Comparison of ENCODE assay signal across 13 cellular contexts in genomic region chr5:61467766-61468482, GRCh38.
DNase-seq lines count a peak whose midpoint lies in the region; FAIRE-seq and TF ChIP-seq lines count a peak whose summit lies in the region.
"Had no signal": no experiment of that assay in that cellular context is flagged by ENCODE, and none has a peak within 500 bp of the region (broad histone marks: within the 10 kb centered on the region; RNA-seq: fewer than 3 reads in every experiment).

No MANE protein-coding gene starts in this region.

- H3K27me3 Mint-ChIP-seq in HFFc6 (ENCODE audit: insufficient read depth), result no peaks in the 10 kb centered on the region
- H3K27me3 Mint-ChIP-seq in astrocyte (ENCODE audit: low read depth, unreplicated experiment), result no peaks in the 10 kb centered on the region

- H3K27me3 ChIP-seq in A673 (replicated peaks; ENCODE audit: insufficient read depth, low read depth, low read length, poor library complexity) (no peaks in the 10 kb centered on the region), astrocyte (ENCODE audit: insufficient read depth, low read length) (no peaks in the 10 kb centered on the region)
- H3K27me3 ChIP-seq: adrenal gland had no signal

- FAIRE-seq in astrocyte (lab: Jason Lieb, UNC) (peak; percentile 90), frontal cortex (lab: Jason Lieb, UNC) (no peak)
- FAIRE-seq: endometrium had no signal

- H3K27ac Mint-ChIP-seq in HFFc6 (peak overlapping the region; percentile 36; the same call in 1 of the 2 replicates), astrocyte (ENCODE audit: unreplicated experiment) (peak overlapping the region; percentile 85)

- BruUV-seq in A673 (replicated peaks; lab: Mats Ljungman, UMichigan), result no TSS peak
- no TSS peak for BruUV-seq in OCI-LY7 (replicated peaks; lab: Mats Ljungman, UMichigan)

- TF ChIP-seq CTCF in A673 (conservative IDR thresholded peaks at IDR 0.05; ENCODE audit: low read depth, low read length) (no peak), HFFc6 (IDR thresholded peaks at IDR 0.05) (no peak), astrocyte (IDR thresholded peaks at IDR 0.05; ENCODE audit: insufficient read depth, low read depth, low read length) (no peak), OCI-LY7 (conservative IDR thresholded peaks at IDR 0.05; ENCODE audit: low read length) (no peak)

- H3K27ac ChIP-seq in A673 (ENCODE audit: low read depth, low read length, poor library complexity, severe bottlenecking), result peak overlapping the region; percentile 37
- peak overlapping the region; percentile 74 for H3K27ac ChIP-seq in astrocyte (ENCODE audit: low read depth, low read length)
- no peak overlapping the region for H3K27ac ChIP-seq in OCI-LY7 (ENCODE audit: low read depth, low read length, poor library complexity, severe bottlenecking)
- H3K27ac ChIP-seq: adrenal gland had no signal

- no peaks in the 10 kb centered on the region for H3K9me3 Mint-ChIP-seq in HFFc6
- no peaks in the 10 kb centered on the region for H3K9me3 Mint-ChIP-seq in astrocyte (ENCODE audit: unreplicated experiment)

- H3K9ac ChIP-seq in astrocyte (ENCODE audit: low read length), result peak overlapping the region; percentile 31

- H3K4me1 ChIP-seq in A673 (ENCODE audit: insufficient read depth, low read length, poor library complexity, severe bottlenecking), result peaks cover 63% of the 10 kb centered on the region
- peaks cover 16% of the 10 kb centered on the region for H3K4me1 ChIP-seq in astrocyte (ENCODE audit: insufficient read depth, low read length)
- no peaks in the 10 kb centered on the region for H3K4me1 ChIP-seq in OCI-LY7 (ENCODE audit: insufficient read depth, low read length, poor library complexity, severe bottlenecking)

- peaks cover 85% of the 10 kb centered on the region for H4K20me1 ChIP-seq in astrocyte (ENCODE audit: insufficient read depth, low read length)
- H4K20me1 ChIP-seq in OCI-LY7 (ENCODE audit: insufficient read depth, low read length), result no peaks in the 10 kb centered on the region

- H3K4me2 ChIP-seq in astrocyte (ENCODE audit: low read length) (peak overlapping the region; percentile 66), OCI-LY7 (ENCODE audit: low read length) (no peak overlapping the region)

- peak overlapping the region; percentile 59 for H3K4me3 Mint-ChIP-seq in HFFc6
- peak overlapping the region; percentile 79 for H3K4me3 Mint-ChIP-seq in astrocyte (ENCODE audit: unreplicated experiment)

- H3K9me2 ChIP-seq in OCI-LY7 (ENCODE audit: insufficient read depth, low read length), result no peaks in the 10 kb centered on the region

- H3K9me3 ChIP-seq in A673 (ENCODE audit: low read depth, low read length, poor library complexity, severe bottlenecking) (no peaks in the 10 kb centered on the region), astrocyte (ENCODE audit: insufficient read depth, low read depth, low read length) (no peaks in the 10 kb centered on the region), OCI-LY7 (ENCODE audit: low read length) (no peaks in the 10 kb centered on the region)
- H3K9me3 ChIP-seq: adrenal gland had no signal

- no peak overlapping the region for H2AFZ ChIP-seq in astrocyte (ENCODE audit: low read depth, low read length)
- H2AFZ ChIP-seq in OCI-LY7 (ENCODE audit: low read length), result no peak overlapping the region

- POLR2A ChIA-PET in A673 (lab: Charles Lee; ENCODE audit: low non-redundant PET), result interaction anchor here (0.6 to 0.7 kb wide), 2 partner anchors 144 to 158 kb away, joined by 3 read pairs; no protein-coding TSS in a partner anchor
- POLR2A ChIA-PET in OCI-LY7 (lab: Charles Lee), result interaction anchor here (0.6 to 1.4 kb wide), 2 partner anchors 13 to 29 kb away, joined by 4 to 5 read pairs; no protein-coding TSS in a partner anchor

- peak; percentile 63 for DNase-seq in A673 (ENCODE audit: low spot score)
- peak; percentile 6 for DNase-seq in HFFc6
- peak; percentile 85 for DNase-seq in astrocyte (ENCODE audit: low read depth)
- DNase-seq in kidney glomerular epithelial cell (lab: John Stamatoyannopoulos, UW), result peak; percentile 58
- DNase-seq in T-helper 1 cell, result no peak
- no peak for DNase-seq in frontal cortex (ENCODE audit: low spot score in 2 of 2)
- DNase-seq in head of caudate nucleus, result no peak
- DNase-seq in OCI-LY7 (ENCODE audit: low spot score), result no peak
- DNase-seq: adrenal gland, AML-193, NCI-H146, T-helper 2 cell had no signal

- no peaks in the 10 kb centered on the region for H3K36me3 ChIP-seq in A673 (ENCODE audit: insufficient read depth, low read length, poor library complexity, severe bottlenecking)
- H3K36me3 ChIP-seq in astrocyte (ENCODE audit: insufficient read depth, low read length), result no peaks in the 10 kb centered on the region
- H3K36me3 ChIP-seq in OCI-LY7 (ENCODE audit: insufficient read depth, low read length), result no peaks in the 10 kb centered on the region
- H3K36me3 ChIP-seq: adrenal gland had no signal

- H3K4me1 Mint-ChIP-seq in HFFc6 (ENCODE audit: low read depth) (peaks cover 53% of the 10 kb centered on the region), astrocyte (ENCODE audit: low read depth, unreplicated experiment) (peaks cover 49% of the 10 kb centered on the region)

- peaks cover 95% of the 10 kb centered on the region for H3K79me2 ChIP-seq in astrocyte (ENCODE audit: insufficient read depth, low read length)
- H3K79me2 ChIP-seq in OCI-LY7 (ENCODE audit: insufficient read depth, low read depth, low read length), result no peaks in the 10 kb centered on the region

- H3K4me3 ChIP-seq in A673 (ENCODE audit: low read depth, low read length, poor library complexity, severe bottlenecking), result peak overlapping the region; percentile 13
- H3K4me3 ChIP-seq in astrocyte (ENCODE audit: insufficient read depth, low read depth, low read length), result no peak overlapping the region
- no peak overlapping the region for H3K4me3 ChIP-seq in OCI-LY7 (ENCODE audit: low read depth, low read length, poor library complexity, severe bottlenecking)
- H3K4me3 ChIP-seq: adrenal gland had no signal

- intact Hi-C loops in A673 (cut with micrococcal nuclease; ENCODE audit: unreplicated experiment) (no loop called here), head of caudate nucleus (cut with DNase I) (no loop called here), OCI-LY7 (cut with micrococcal nuclease; ENCODE audit: unreplicated experiment) (no loop called here)

- H3K36me3 Mint-ChIP-seq in HFFc6 (ENCODE audit: low read depth) (no peaks in the 10 kb centered on the region), astrocyte (ENCODE audit: low read depth, unreplicated experiment) (peaks cover 4% of the 10 kb centered on the region)

- CTCF ChIA-PET in A673 (lab: Charles Lee), result no interaction called here
- CTCF ChIA-PET in OCI-LY7 (lab: Charles Lee; ENCODE audit: unreplicated experiment), result no interaction called here

Comparison
In these comparisons a context has a peak if more than half of its experiments do, and no peak if none do; other contexts are left out.
1. DNase-seq: peak in A673 (single experiment), HFFc6 (single experiment), astrocyte (single experiment) and kidney glomerular epithelial cell (single experiment); none in T-helper 1 cell (0 of 5), frontal cortex (0 of 2), head of caudate nucleus (0 of 42) and OCI-LY7 (single experiment).